In the genomic region with DNA sequence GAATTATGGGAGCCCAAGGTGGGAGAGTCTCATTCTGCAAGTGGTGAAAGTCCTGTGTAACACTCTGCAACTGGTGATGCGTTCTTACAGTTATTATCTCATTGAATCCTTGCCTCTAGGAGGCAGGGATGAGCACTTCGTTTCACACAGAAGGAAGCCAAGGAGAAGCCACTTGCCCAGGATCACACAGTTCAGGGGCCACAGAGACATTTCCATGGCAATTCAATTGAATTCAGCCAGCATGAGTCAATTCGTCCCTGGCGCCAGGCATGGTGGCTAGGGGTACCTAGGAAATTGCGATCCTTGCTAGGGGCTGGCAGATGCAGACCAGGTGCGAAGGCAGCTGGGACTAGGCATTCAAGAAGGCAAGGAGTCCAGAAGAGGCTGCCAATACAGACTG, we compare ENCODE assay signal across 14 cellular contexts. TPM values are rescaled to one million over a fixed set of nuclear protein-coding genes. Genes with fewer than 3 reads are reported as not detected.
DNase-seq lines count a peak whose midpoint lies in the region; ATAC-seq and TF ChIP-seq lines count a peak whose summit lies in the region.
"Had no signal": no experiment of that assay in that cellular context is flagged by ENCODE, and none has a peak within 500 bp of the region (broad histone marks: within the 10 kb centered on the region; RNA-seq: fewer than 3 reads in every experiment).

No MANE protein-coding gene starts in this region.

- intact Hi-C loops in Right ventricle myocardium superior (cut with DNase I) (loop anchor here (10.0 kb wide), 1 partner anchor 313 kb away; no protein-coding TSS in a partner anchor), OCI-LY7 (cut with micrococcal nuclease; ENCODE audit: unreplicated experiment) (no loop called here)

- H3K9me3 ChIP-seq in cardiac muscle cell (ENCODE audit: low read depth) = no peaks in the 10 kb centered on the region
- H3K9me3 ChIP-seq in OCI-LY7 (ENCODE audit: low read length) = no peaks in the 10 kb centered on the region

- no peak overlapping the region for H3K4me2 ChIP-seq in OCI-LY7 (ENCODE audit: low read length)

- no peaks in the 10 kb centered on the region; the same call in 1 of the 2 replicates for H4K20me1 ChIP-seq in OCI-LY7 (ENCODE audit: insufficient read depth, low read length)

- H3K9me2 ChIP-seq in OCI-LY7 (ENCODE audit: insufficient read depth, low read length) = no peaks in the 10 kb centered on the region

- peaks cover 98% of the 10 kb centered on the region for H3K27me3 ChIP-seq in cardiac muscle cell

- CTCF ChIA-PET in OCI-LY7 (lab: Charles Lee; ENCODE audit: unreplicated experiment) = no interaction called here

- BruUV-seq in OCI-LY7 (replicated peaks; lab: Mats Ljungman, UMichigan) = no TSS peak

- H3K36me3 ChIP-seq in cardiac muscle cell (no peaks in the 10 kb centered on the region), OCI-LY7 (ENCODE audit: insufficient read depth, low read length) (no peaks in the 10 kb centered on the region)

- ATAC-seq in Right ventricle myocardium superior (ENCODE audit: poor library complexity) (no peak), GM19455 (IDR thresholded peaks at IDR 0.05; ENCODE audit: unreplicated experiment) (no peak), HG02642 (IDR thresholded peaks at IDR 0.05; ENCODE audit: poor library complexity, unreplicated experiment) (no peak), GM21529 (IDR thresholded peaks at IDR 0.05; ENCODE audit: unreplicated experiment) (no peak)

- POLR2A ChIA-PET in OCI-LY7 (lab: Charles Lee) = interaction anchor here (0.6 kb wide), 1 partner anchor 167 kb away, joined by 3 read pairs; no protein-coding TSS in a partner anchor

- no peak overlapping the region for H2AFZ ChIP-seq in OCI-LY7 (ENCODE audit: low read length)

- no peak overlapping the region for H3K4me3 ChIP-seq in cardiac muscle cell
- H3K4me3 ChIP-seq in OCI-LY7 (ENCODE audit: low read depth, low read length, poor library complexity, severe bottlenecking) = no peak overlapping the region
- H3K4me3 ChIP-seq in fibroblast of mammary gland (ENCODE audit: control insufficient read depth, low read depth, low read length) = no peak overlapping the region

- no peaks in the 10 kb centered on the region for H3K4me1 ChIP-seq in cardiac muscle cell (ENCODE audit: low read depth)
- H3K4me1 ChIP-seq in OCI-LY7 (ENCODE audit: insufficient read depth, low read length, poor library complexity, severe bottlenecking) = no peaks in the 10 kb centered on the region

- H3K79me2 ChIP-seq in OCI-LY7 (ENCODE audit: insufficient read depth, low read depth, low read length) = no peaks in the 10 kb centered on the region

- no peak for DNase-seq in cardiac muscle cell (ENCODE audit: low read depth in 1 of 2, low spot score in 1 of 2)
- DNase-seq in Right ventricle myocardium superior = no peak
- DNase-seq in OCI-LY7 (ENCODE audit: low spot score) = no peak
- DNase-seq in fibroblast of mammary gland (ENCODE audit: low read depth) = no peak
- no peak for DNase-seq in amygdala (lab: John Stamatoyannopoulos, UW)
- DNase-seq: activated B cell treated with CpG ODN at 0.5 μM for 24 hours, AML-193, DMS153, NCI-H345, occipital lobe had no signal

- TF ChIP-seq CTCF in cardiac muscle cell (IDR thresholded peaks at IDR 0.05; ENCODE audit: low read depth, low read length) (peak; percentile 9), OCI-LY7 (conservative IDR thresholded peaks at IDR 0.05; ENCODE audit: low read length) (0 out of 2 replicates have a peak, but pooled peaks have one; percentile 31), fibroblast of mammary gland (conservative IDR thresholded peaks at IDR 0.05; ENCODE audit: control insufficient read depth, insufficient read depth, low read depth, low read length) (peak; percentile 17)

- H3K27ac ChIP-seq in cardiac muscle cell (no peak overlapping the region), OCI-LY7 (ENCODE audit: low read depth, low read length, poor library complexity, severe bottlenecking) (no peak overlapping the region)

RNA-seq across cellular contexts. Expression of gene LHX2, which starts 26.2 kb away (rescaled TPM):
- total RNA-seq in cardiac muscle cell (0.53 and 1.3 TPM in 2 replicates), Right ventricle myocardium superior (not detected), OCI-LY7 (2022) (not detected in 2 replicates)
- 0.60 and 2.2 TPM in 2 replicates for polyA plus RNA-seq in cardiac muscle cell
- not detected in 2 replicates for total RNA-seq in OCI-LY7 (2014; rRNA removed; shearing (Covaris generic))
- total RNA-seq: activated B cell treated with CpG ODN at 0.5 μM for 24 hours, HT1080 had no signal
